In the genomic region with DNA sequence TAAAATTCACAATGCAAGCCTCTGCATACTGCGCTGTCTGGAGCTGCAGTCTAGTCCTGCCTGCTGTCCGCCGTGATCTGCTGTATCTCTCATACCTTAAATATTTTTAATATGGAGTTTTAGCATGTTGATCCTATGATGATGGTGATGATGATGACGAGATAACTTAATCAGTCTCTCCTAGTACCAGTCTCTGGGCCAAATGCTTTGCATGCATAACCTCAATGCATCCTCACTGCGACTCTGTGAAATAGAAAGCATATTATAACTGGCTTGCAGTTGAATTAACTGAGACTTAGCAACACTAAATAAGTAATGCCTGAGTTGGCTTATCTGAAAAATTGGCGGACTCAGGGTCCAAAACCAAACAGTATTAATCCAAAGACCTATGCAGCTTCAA, we compare ENCODE assay signal across 30 cellular contexts. TPM values are rescaled to one million over a fixed set of nuclear protein-coding genes. Genes with fewer than 3 reads are reported as not detected.
"Had no signal": no experiment of that assay in that cellular context is flagged by ENCODE, and none has a peak within 500 bp of the region (broad histone marks: within the 10 kb centered on the region; RNA-seq: fewer than 3 reads in every experiment).

No MANE protein-coding gene starts in this region.

- H3K4me1 ChIP-seq: body of pancreas, esophagus muscularis mucosa, foreskin keratinocyte, gastrocnemius medialis, heart left ventricle had no signal

- H3K36me3 ChIP-seq: esophagus muscularis mucosa, gastrocnemius medialis, heart left ventricle, WERI-Rb-1 had no signal

- H3K9me3 ChIP-seq: body of pancreas, gastrocnemius medialis had no signal

- DNase-seq: activated B cell treated with CpG ODN at 0.5 μM for 24 hours; activated CD4-positive, alpha-beta T cell treated with anti-CD3 and anti-CD28 coated beads for 48 hours; activated CD4-positive, alpha-beta T cell treated with anti-CD3 and anti-CD28 coated beads, Interleukin-2, amount 50 U/mL, for 1 hour; activated CD4-positive, alpha-beta T cell treated with anti-CD3 and anti-CD28 coated beads, Interleukin-2, amount 50 U/mL, for 48 hours; activated CD8-positive, alpha-beta memory T cell treated with anti-CD3 and anti-CD28 coated beads for 24 hours; activated CD8-positive, alpha-beta T cell treated with anti-CD3 and anti-CD28 coated beads for 36 hours; activated effector memory CD4-positive, alpha-beta T cell treated with Interleukin-2 at 50 U/mL for 16 hours; activated gamma-delta T cell treated with Interleukin-2 at 50 U/mL for 16 hours; activated naive CD4-positive, alpha-beta T cell treated with anti-CD3 and anti-CD28 coated beads, Interleukin-2, amount 50 U/mL, for 16 hours; activated naive CD4-positive, alpha-beta T cell treated with Interleukin-2 at 50 U/mL for 16 hours; activated T-cell treated with anti-CD3 and anti-CD28 coated beads, Interleukin-2, amount 50 U/mL, for 4 hours; amygdala; aorta; body of pancreas; caudate nucleus; cortex of kidney; dermis blood vessel endothelial cell; effector CD4-positive, alpha-beta T cell; effector memory CD8-positive, alpha-beta T cell; erythroblast; foreskin keratinocyte; gastrocnemius medialis; glutamatergic neuron; heart left ventricle; T-helper 17 cell; T1000; WERI-Rb-1 had no signal

- H3K27ac ChIP-seq: body of pancreas, esophagus muscularis mucosa, foreskin keratinocyte, gastrocnemius medialis, heart left ventricle, WERI-Rb-1 had no signal

- H3K27me3 ChIP-seq: body of pancreas, esophagus muscularis mucosa, foreskin keratinocyte, gastrocnemius medialis, heart left ventricle had no signal

- H3K4me3 ChIP-seq: body of pancreas, esophagus muscularis mucosa, gastrocnemius medialis, heart left ventricle had no signal

- ATAC-seq: activated CD4-positive, CD25-positive, alpha-beta regulatory T cell treated with anti-CD3 and anti-CD28 coated beads, Interleukin-2, amount 50 U/mL, for 24 hours; activated CD8-positive, alpha-beta T cell treated with anti-CD3 and anti-CD28 coated beads for 36 hours; activated T-cell treated with anti-CD3 and anti-CD28 coated beads, Interleukin-2, amount 50 U/mL, for 4 hours; activated T-helper 17 cell treated with anti-CD3 and anti-CD28 coated beads, Interleukin-2, amount 50 U/mL, for 72 hours; body of pancreas; effector memory CD8-positive, alpha-beta T cell; foreskin keratinocyte; gastrocnemius medialis; heart left ventricle; T-helper 17 cell had no signal

RNA-seq across cellular contexts. Expression of a gene that starts 38.4 kb away (rescaled TPM):
- total RNA-seq: activated B cell treated with CpG ODN at 0.5 μM for 24 hours; activated CD8-positive, alpha-beta T cell treated with anti-CD3 and anti-CD28 coated beads for 36 hours; activated T-cell treated with anti-CD3 and anti-CD28 coated beads, Interleukin-2, amount 50 U/mL, for 4 hours; activated T-helper 17 cell treated with anti-CD3 and anti-CD28 coated beads, Interleukin-2, amount 50 U/mL, for 72 hours; T-helper 17 cell had no signal
